Comparison of ENCODE assay signal across 26 cellular contexts in genomic region chr20:38979842-38980241, GRCh38.
"Had no signal": no experiment of that assay in that cellular context is flagged by ENCODE, and none has a peak within 500 bp of the region (broad histone marks: within the 10 kb centered on the region; RNA-seq: fewer than 3 reads in every experiment).

No MANE protein-coding gene starts in this region.

- ATAC-seq: gastrocnemius medialis; left lobe of liver; sciatic nerve; stimulated activated memory B cell treated with anti-CD40 and anti-IgM and Interleukin-4, amounts not matched to agents 10 μg/mL and 1 μg/mL and 100 μg/mL, for 72 hours; stimulated activated naive CD8-positive, alpha-beta T cell treated with anti-CD3 and anti-CD28 coated beads, Interleukin-15, amount 100 ng/mL, for 72 hours; upper lobe of right lung had no signal

- H3K27me3 ChIP-seq: gastrocnemius medialis, neutrophil, thyroid gland, upper lobe of right lung had no signal

- DNase-seq: activated CD4-positive, alpha-beta T cell treated with anti-CD3 and anti-CD28 coated beads for 4 hours; activated CD4-positive, alpha-beta T cell treated with anti-CD3 and anti-CD28 coated beads, Interleukin-2, amount 50 U/mL, for 48 hours; activated CD4-positive, CD25-positive, alpha-beta regulatory T cell; activated CD8-positive, alpha-beta memory T cell treated with anti-CD3 and anti-CD28 coated beads for 24 hours; activated effector memory CD4-positive, alpha-beta T cell treated with Interleukin-2 at 50 U/mL for 16 hours; activated naive CD4-positive, alpha-beta T cell treated with Interleukin-2 at 50 U/mL for 16 hours; anterior cingulate cortex; dermis blood vessel endothelial cell; effector CD8-positive, alpha-beta T cell; gastrocnemius medialis; head of caudate nucleus; mesendoderm; naive B cell; nephron progenitor cell; small intestine; stimulated activated CD4-positive, alpha-beta T cell treated with anti-CD3 and anti-CD28 coated beads, Interleukin-4, amount 100 ng/mL, for 24 hours; stimulated activated CD8-positive, alpha-beta memory T cell treated with anti-CD3 and anti-CD28 coated beads, Interleukin-4, amount 100 ng/mL, for 48 hours; stimulated activated naive CD8-positive, alpha-beta T cell treated with anti-CD3 and anti-CD28 coated beads, Interleukin-15, amount 100 ng/mL, for 72 hours; thyroid gland; upper lobe of right lung had no signal

- H3K4me3 ChIP-seq: gastrocnemius medialis, lung, thyroid gland, upper lobe of right lung had no signal

- H3K4me1 ChIP-seq: thyroid gland, upper lobe of right lung had no signal

- H3K36me3 ChIP-seq: neutrophil, thyroid gland had no signal

- H3K9me3 ChIP-seq: gastrocnemius medialis, neutrophil, thyroid gland, upper lobe of right lung had no signal

- H3K27ac ChIP-seq: epithelial cell of prostate, gastrocnemius medialis, neutrophil, thyroid gland, upper lobe of right lung had no signal
